In the genomic region with DNA sequence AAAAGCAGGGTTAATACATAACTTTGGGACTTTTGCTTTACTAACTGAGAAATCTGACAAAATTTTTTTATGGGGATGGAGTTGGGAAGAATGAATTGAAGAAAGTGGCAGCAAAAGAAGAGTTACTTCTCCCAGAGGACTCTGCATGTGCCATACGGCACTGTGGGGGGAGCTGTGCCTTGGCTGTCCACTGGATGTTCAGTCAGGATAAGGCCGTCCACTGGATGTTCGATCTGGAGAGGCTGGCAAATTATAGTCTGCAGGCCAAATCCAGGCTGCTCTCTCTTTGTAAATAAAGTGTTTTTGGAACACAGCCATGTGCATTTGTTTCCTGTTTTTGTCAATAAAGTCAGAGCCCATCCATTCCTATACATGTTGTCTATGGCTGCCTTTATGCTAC, we compare ENCODE assay signal across 17 cellular contexts. TPM values are rescaled to one million over a fixed set of nuclear protein-coding genes. Genes with fewer than 3 reads are reported as not detected.
DNase-seq lines count a peak whose midpoint lies in the region; ATAC-seq and TF ChIP-seq lines count a peak whose summit lies in the region.
"Had no signal": no experiment of that assay in that cellular context is flagged by ENCODE, and none has a peak within 500 bp of the region (broad histone marks: within the 10 kb centered on the region; RNA-seq: fewer than 3 reads in every experiment).

No MANE protein-coding gene starts in this region.

- H3K9me2 ChIP-seq in OCI-LY7 (ENCODE audit: insufficient read depth, low read length), result no peaks in the 10 kb centered on the region

- H3K4me1 ChIP-seq in OCI-LY7 (ENCODE audit: insufficient read depth, low read length, poor library complexity, severe bottlenecking), result peaks cover 30% of the 10 kb centered on the region
- peaks cover 5 to 8% (median 7%) of the 10 kb centered on the region in 4 donors for H3K4me1 ChIP-seq in esophagus muscularis mucosa
- H3K4me1 ChIP-seq: HAP-1 had no signal

- H3K27ac ChIP-seq in OCI-LY7 (ENCODE audit: low read depth, low read length, poor library complexity, severe bottlenecking) (no peak overlapping the region), esophagus muscularis mucosa (replicated peaks in 1 of 4) (no peak overlapping the region)

- H3K9me3 ChIP-seq in OCI-LY7 (ENCODE audit: low read length) (no peaks in the 10 kb centered on the region), esophagus muscularis mucosa (peaks cover 0 to 3% (median 0%) of the 10 kb centered on the region in 4 donors)
- H3K9me3 ChIP-seq: HAP-1 had no signal

- CTCF ChIA-PET in activated CD8-positive, alpha-beta T cell treated with anti-CD3 and anti-CD28 coated beads, Interleukin-2, amount 10 ng/mL, durations not matched to agents 7 days and 5 days (lab: Charles Lee), result interaction anchor here (2.8 kb wide), 1 partner anchor 70 kb away, joined by 7 read pairs; no protein-coding TSS in a partner anchor
- CTCF ChIA-PET in activated CD8-positive, alpha-beta T cell treated with anti-CD3 and anti-CD28 coated beads for 36 hours (lab: Charles Lee), result interaction anchor here (0.9 to 1.7 kb wide), 2 partner anchors 29 to 169 kb away, joined by 3 read pairs; no protein-coding TSS in a partner anchor
- CTCF ChIA-PET in OCI-LY7 (lab: Charles Lee; ENCODE audit: unreplicated experiment), result no interaction called here

- H3K36me3 Mint-ChIP-seq in activated CD8-positive, alpha-beta T cell treated with anti-CD3 and anti-CD28 coated beads, Interleukin-2, amount 10 ng/mL, durations not matched to agents 7 days and 5 days (ENCODE audit: low read depth), result no peaks in the 10 kb centered on the region
- H3K36me3 Mint-ChIP-seq in activated CD8-positive, alpha-beta T cell treated with anti-CD3 and anti-CD28 coated beads for 36 hours (ENCODE audit: low read depth), result no peaks in the 10 kb centered on the region
- H3K36me3 Mint-ChIP-seq in stimulated activated memory B cell treated with anti-CD40 and anti-IgM and Interleukin-4, amounts not matched to agents 10 μg/mL and 1 μg/mL and 100 μg/mL, for 72 hours, result peaks cover 25% of the 10 kb centered on the region

- H3K4me3 Mint-ChIP-seq in activated CD8-positive, alpha-beta T cell treated with anti-CD3 and anti-CD28 coated beads, Interleukin-2, amount 10 ng/mL, durations not matched to agents 7 days and 5 days, result no peak overlapping the region
- no peak overlapping the region for H3K4me3 Mint-ChIP-seq in activated CD8-positive, alpha-beta T cell treated with anti-CD3 and anti-CD28 coated beads for 36 hours
- H3K4me3 Mint-ChIP-seq in stimulated activated memory B cell treated with anti-CD40 and anti-IgM and Interleukin-4, amounts not matched to agents 10 μg/mL and 1 μg/mL and 100 μg/mL, for 72 hours, result no peak overlapping the region
- H3K4me3 Mint-ChIP-seq: CD4-positive, alpha-beta T cell had no signal

- TF ChIP-seq CTCF in activated CD8-positive, alpha-beta T cell treated with anti-CD3 and anti-CD28 coated beads for 36 hours (IDR thresholded peaks at IDR 0.05), result no peak
- TF ChIP-seq CTCF in OCI-LY7 (conservative IDR thresholded peaks at IDR 0.05; ENCODE audit: low read length), result no peak
- no peak for TF ChIP-seq CTCF in esophagus muscularis mucosa (IDR thresholded peaks at IDR 0.05)

- H3K4me3 ChIP-seq in OCI-LY7 (ENCODE audit: low read depth, low read length, poor library complexity, severe bottlenecking) (no peak overlapping the region), esophagus muscularis mucosa (no peak overlapping the region)
- H3K4me3 ChIP-seq: BLaER1 treated with 17β-estradiol and CSF1 and Interleukin-3, amounts not matched to agents 10 nM and 100 nM; HAP-1 had no signal

- ATAC-seq in activated CD8-positive, alpha-beta T cell treated with anti-CD3 and anti-CD28 coated beads, Interleukin-2, amount 10 ng/mL, durations not matched to agents 7 days and 5 days, result no peak
- no peak for ATAC-seq in activated CD8-positive, alpha-beta T cell treated with anti-CD3 and anti-CD28 coated beads for 36 hours
- ATAC-seq in stimulated activated memory B cell treated with anti-CD40 and anti-IgM and Interleukin-4, amounts not matched to agents 10 μg/mL and 1 μg/mL and 100 μg/mL, for 72 hours, result no peak
- ATAC-seq in GM21737 (IDR thresholded peaks at IDR 0.05; ENCODE audit: unreplicated experiment), result no peak

- H3K27ac Mint-ChIP-seq in activated CD8-positive, alpha-beta T cell treated with anti-CD3 and anti-CD28 coated beads, Interleukin-2, amount 10 ng/mL, durations not matched to agents 7 days and 5 days, result no peak overlapping the region
- H3K27ac Mint-ChIP-seq in activated CD8-positive, alpha-beta T cell treated with anti-CD3 and anti-CD28 coated beads for 36 hours, result no peak overlapping the region
- H3K27ac Mint-ChIP-seq in stimulated activated memory B cell treated with anti-CD40 and anti-IgM and Interleukin-4, amounts not matched to agents 10 μg/mL and 1 μg/mL and 100 μg/mL, for 72 hours, result peak overlapping the region; percentile 76
- H3K27ac Mint-ChIP-seq: CD4-positive, alpha-beta T cell had no signal

- intact Hi-C loops in activated CD8-positive, alpha-beta T cell treated with anti-CD3 and anti-CD28 coated beads for 36 hours (cut with micrococcal nuclease), result no loop called here
- intact Hi-C loops in OCI-LY7 (cut with micrococcal nuclease; ENCODE audit: unreplicated experiment), result no loop called here
- intact Hi-C loops in esophagus muscularis mucosa (cut with DNase I), result no loop called here

- H3K27me3 Mint-ChIP-seq in activated CD8-positive, alpha-beta T cell treated with anti-CD3 and anti-CD28 coated beads, Interleukin-2, amount 10 ng/mL, durations not matched to agents 7 days and 5 days (ENCODE audit: low read depth), result peaks cover 6% of the 10 kb centered on the region
- no peaks in the 10 kb centered on the region for H3K27me3 Mint-ChIP-seq in activated CD8-positive, alpha-beta T cell treated with anti-CD3 and anti-CD28 coated beads for 36 hours
- H3K27me3 Mint-ChIP-seq in stimulated activated memory B cell treated with anti-CD40 and anti-IgM and Interleukin-4, amounts not matched to agents 10 μg/mL and 1 μg/mL and 100 μg/mL, for 72 hours, result no peaks in the 10 kb centered on the region
- H3K27me3 Mint-ChIP-seq: CD4-positive, alpha-beta T cell had no signal

- H3K27me3 ChIP-seq in esophagus muscularis mucosa, result no peaks in the 10 kb centered on the region
- H3K27me3 ChIP-seq: BLaER1 treated with 17β-estradiol and CSF1 and Interleukin-3, amounts not matched to agents 10 nM and 100 nM had no signal

- no peaks in the 10 kb centered on the region for H3K36me3 ChIP-seq in OCI-LY7 (ENCODE audit: insufficient read depth, low read length)
- no peaks in the 10 kb centered on the region for H3K36me3 ChIP-seq in esophagus muscularis mucosa
- H3K36me3 ChIP-seq: BLaER1 treated with 17β-estradiol and CSF1 and Interleukin-3, amounts not matched to agents 10 nM and 100 nM; HAP-1 had no signal

- no TSS peak for BruUV-seq in OCI-LY7 (replicated peaks; lab: Mats Ljungman, UMichigan)

- POLR2A ChIA-PET in activated CD8-positive, alpha-beta T cell treated with anti-CD3 and anti-CD28 coated beads, Interleukin-2, amount 10 ng/mL, durations not matched to agents 7 days and 5 days (lab: Charles Lee), result no interaction called here
- POLR2A ChIA-PET in activated CD8-positive, alpha-beta T cell treated with anti-CD3 and anti-CD28 coated beads for 36 hours (lab: Charles Lee), result no interaction called here
- POLR2A ChIA-PET in OCI-LY7 (lab: Charles Lee), result interaction anchor here (0.5 to 4.2 kb wide), 3 partner anchors 10 to 286 kb away, joined by 3 to 23 read pairs (median 10); no protein-coding TSS in a partner anchor

- no peaks in the 10 kb centered on the region for H3K79me2 ChIP-seq in OCI-LY7 (ENCODE audit: insufficient read depth, low read depth, low read length)

- peak overlapping the region; percentile 46; the same call in 1 of the 2 replicates for H2AFZ ChIP-seq in OCI-LY7 (ENCODE audit: low read length)

- no peaks in the 10 kb centered on the region for H4K20me1 ChIP-seq in OCI-LY7 (ENCODE audit: insufficient read depth, low read length)
- H4K20me1 ChIP-seq: BLaER1 treated with 17β-estradiol and CSF1 and Interleukin-3, amounts not matched to agents 10 nM and 100 nM had no signal

- no peaks in the 10 kb centered on the region for H3K9me3 Mint-ChIP-seq in activated CD8-positive, alpha-beta T cell treated with anti-CD3 and anti-CD28 coated beads, Interleukin-2, amount 10 ng/mL, durations not matched to agents 7 days and 5 days (ENCODE audit: insufficient read depth)
- H3K9me3 Mint-ChIP-seq in activated CD8-positive, alpha-beta T cell treated with anti-CD3 and anti-CD28 coated beads for 36 hours, result no peaks in the 10 kb centered on the region
- peaks cover 7% of the 10 kb centered on the region for H3K9me3 Mint-ChIP-seq in stimulated activated memory B cell treated with anti-CD40 and anti-IgM and Interleukin-4, amounts not matched to agents 10 μg/mL and 1 μg/mL and 100 μg/mL, for 72 hours

- peak; percentile 13 for DNase-seq in activated CD8-positive, alpha-beta T cell treated with anti-CD3 and anti-CD28 coated beads, Interleukin-2, amount 10 ng/mL, durations not matched to agents 7 days and 5 days
- DNase-seq in activated CD8-positive, alpha-beta T cell treated with anti-CD3 and anti-CD28 coated beads for 36 hours, result no peak
- no peak for DNase-seq in OCI-LY7 (ENCODE audit: low spot score)
- DNase-seq in esophagus muscularis mucosa (ENCODE audit: extremely low spot score), result peak; percentile 17
- no peak for DNase-seq in Ammon's horn (ENCODE audit: low spot score)
- DNase-seq in DMS 273 (lab: John Stamatoyannopoulos, UW; ENCODE audit: unreplicated experiment), result no peak
- DNase-seq: 8988T; AML-193; Calu3; CD4-positive, alpha-beta T cell; DMS79; EL had no signal

- peaks cover 21% of the 10 kb centered on the region for H3K4me1 Mint-ChIP-seq in activated CD8-positive, alpha-beta T cell treated with anti-CD3 and anti-CD28 coated beads, Interleukin-2, amount 10 ng/mL, durations not matched to agents 7 days and 5 days (ENCODE audit: low read depth)
- H3K4me1 Mint-ChIP-seq in activated CD8-positive, alpha-beta T cell treated with anti-CD3 and anti-CD28 coated beads for 36 hours (ENCODE audit: low read depth), result no peaks in the 10 kb centered on the region
- peaks cover 46% of the 10 kb centered on the region for H3K4me1 Mint-ChIP-seq in stimulated activated memory B cell treated with anti-CD40 and anti-IgM and Interleukin-4, amounts not matched to agents 10 μg/mL and 1 μg/mL and 100 μg/mL, for 72 hours

- no peak for TF ChIP-seq EP300 in esophagus muscularis mucosa (IDR thresholded peaks at IDR 0.05)

- no peak for TF ChIP-seq POLR2A in esophagus muscularis mucosa (IDR thresholded peaks at IDR 0.05; ENCODE audit: low read depth)

- WGBS in esophagus muscularis mucosa, result 46% methylated on average over 3 of the region's 3 CpGs

- H3K4me2 ChIP-seq in OCI-LY7 (ENCODE audit: low read length), result no peak overlapping the region; the same call in 1 of the 2 replicates

RNA-seq across cellular contexts. Expression of gene MAP3K7CL, which starts 4.5 kb away (rescaled TPM):
- 1 to 10 TPM; 3.4 to 4.4 TPM for total RNA-seq in activated CD8-positive, alpha-beta T cell treated with anti-CD3 and anti-CD28 coated beads, Interleukin-2, amount 10 ng/mL, durations not matched to agents 7 days and 5 days
- 1 to 10 TPM; 3.2 to 4.7 TPM for total RNA-seq in activated CD8-positive, alpha-beta T cell treated with anti-CD3 and anti-CD28 coated beads for 36 hours
- 2.1 and 7.8 TPM in 2 replicates for total RNA-seq in OCI-LY7 (2014; rRNA removed; shearing (Covaris generic))
- total RNA-seq in OCI-LY7 (2022), result 13.0 TPM in 2 replicates
- 1 to 10 TPM; 1.6 to 2.8 (median 1.9) TPM for total RNA-seq in esophagus muscularis mucosa
- total RNA-seq: H1 had no signal

RNA-seq across cellular contexts. Expression of gene CCT8, which starts 52.5 kb away (rescaled TPM):
- total RNA-seq in activated CD8-positive, alpha-beta T cell treated with anti-CD3 and anti-CD28 coated beads, Interleukin-2, amount 10 ng/mL, durations not matched to agents 7 days and 5 days, result 100 to 1,000 TPM; 243 to 246 TPM
- 100 to 1,000 TPM; 474 to 489 TPM for total RNA-seq in activated CD8-positive, alpha-beta T cell treated with anti-CD3 and anti-CD28 coated beads for 36 hours
- 229 and 240 TPM in 2 replicates for total RNA-seq in OCI-LY7 (2014; rRNA removed; shearing (Covaris generic))
- total RNA-seq in OCI-LY7 (2022) (332 and 375 TPM in 2 replicates), esophagus muscularis mucosa (100 to 1,000 TPM in 1 of 4 donors, 10 to 100 TPM in 3; 73.9 to 104 (median 85.4) TPM)

Comparison
In these comparisons a context has a peak if more than half of its experiments do, and no peak if none do; other contexts are left out.
1. DNase-seq: peak in activated CD8-positive, alpha-beta T cell treated with anti-CD3 and anti-CD28 coated beads, Interleukin-2, amount 10 ng/mL, durations not matched to agents 7 days and 5 days (single experiment) and esophagus muscularis mucosa (single experiment); none in activated CD8-positive, alpha-beta T cell treated with anti-CD3 and anti-CD28 coated beads for 36 hours (single experiment), OCI-LY7 (single experiment), Ammon's horn (single experiment) and DMS 273 (single experiment).